In the genomic region with DNA sequence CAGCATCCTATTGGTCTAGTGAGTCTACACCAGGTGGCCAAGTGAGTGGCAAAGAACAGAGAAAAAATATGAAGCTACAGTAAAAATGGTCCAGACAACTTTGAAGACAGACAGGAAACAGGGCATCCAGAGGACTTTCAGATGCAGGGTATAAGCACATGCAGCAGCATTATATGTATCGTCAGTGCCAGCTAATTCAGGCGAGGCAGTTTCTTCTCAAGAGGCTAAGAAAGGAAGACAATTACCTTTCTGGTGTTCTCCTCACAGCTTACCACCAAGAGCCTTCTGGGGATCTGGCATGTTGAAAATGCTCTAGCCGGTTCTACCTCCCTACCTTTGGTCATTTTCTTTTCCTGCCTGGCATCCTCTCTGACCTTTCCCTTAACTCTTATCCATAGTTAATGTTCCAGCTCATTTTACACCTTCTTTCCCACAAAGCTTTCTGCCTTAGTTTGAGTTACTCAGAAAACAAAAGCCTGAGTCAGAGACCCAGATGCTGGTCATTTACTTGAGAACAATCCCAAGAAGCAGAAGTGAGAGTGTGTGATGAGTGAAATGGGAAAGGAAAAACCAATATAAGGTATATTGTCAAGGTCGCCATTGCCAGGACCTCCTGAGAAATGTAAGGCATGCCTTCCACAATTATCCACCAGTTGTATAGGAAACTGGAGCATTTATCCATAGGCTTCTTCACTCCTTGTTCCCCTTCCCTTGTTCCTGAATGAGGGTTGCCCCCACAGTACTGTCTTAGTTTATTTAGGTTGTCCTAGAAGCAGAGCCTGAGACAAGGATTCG, we compare ENCODE assay signal across 12 cellular contexts.
DNase-seq lines count a peak whose midpoint lies in the region; ATAC-seq, FAIRE-seq and TF ChIP-seq lines count a peak whose summit lies in the region.
"Had no signal": no experiment of that assay in that cellular context is flagged by ENCODE, and none has a peak within 500 bp of the region (broad histone marks: within the 10 kb centered on the region; RNA-seq: fewer than 3 reads in every experiment).

No MANE protein-coding gene starts in this region.

- H3K27ac ChIP-seq in OCI-LY3 (ENCODE audit: low read length) (no peak overlapping the region), pancreas (no peak overlapping the region), adrenal gland (no peak overlapping the region)

- no peak for TF ChIP-seq POLR2A in adrenal gland (IDR thresholded peaks at IDR 0.05)

- TF ChIP-seq CTCF in OCI-LY3 (IDR thresholded peaks at IDR 0.05; ENCODE audit: low read depth, low read length) (no peak), pancreas (IDR thresholded peaks at IDR 0.05) (no peak), adrenal gland (IDR thresholded peaks at IDR 0.05) (no peak)

- WGBS in pancreas, 2 donors, result 83 to 87% methylated on average over 5 of the region's 5 CpGs
- WGBS in adrenal gland, 4 donors, result 88 to 92% (median 89%) methylated on average over 5 of the region's 5 CpGs

- no peaks in the 10 kb centered on the region for H3K27me3 ChIP-seq in OCI-LY3 (ENCODE audit: low read depth, low read length)
- no peaks in the 10 kb centered on the region for H3K27me3 ChIP-seq in pancreas
- H3K27me3 ChIP-seq in adrenal gland, result no peaks in the 10 kb centered on the region

- no peaks in the 10 kb centered on the region for H3K79me2 ChIP-seq in OCI-LY3 (ENCODE audit: low read length)

- no peak overlapping the region for H2AFZ ChIP-seq in OCI-LY3 (ENCODE audit: low read depth, low read length)

- H3K4me1 ChIP-seq in OCI-LY3 (ENCODE audit: low read length) (peaks cover 31% of the 10 kb centered on the region), pancreas (no peaks in the 10 kb centered on the region), adrenal gland (replicated peaks in 1 of 2) (peaks cover 0 to 4% of the 10 kb centered on the region in 2 donors)

- ATAC-seq in GM19452 (IDR thresholded peaks at IDR 0.05; ENCODE audit: unreplicated experiment), result peak; percentile 50
- ATAC-seq in HG02973 (IDR thresholded peaks at IDR 0.05; ENCODE audit: unreplicated experiment), result peak; percentile 62
- ATAC-seq in pancreas, result no peak
- no peak for ATAC-seq in activated T-helper 17 cell treated with anti-CD3 and anti-CD28 coated beads, Interleukin-2, amount 50 U/mL, for 72 hours (replicated peaks)

- peaks cover 4% of the 10 kb centered on the region for H3K27me3 Mint-ChIP-seq in activated T-helper 17 cell treated with anti-CD3 and anti-CD28 coated beads, Interleukin-2, amount 50 U/mL, for 72 hours

- H3K9me3 ChIP-seq in OCI-LY3 (ENCODE audit: insufficient read depth, low read length), result no peaks in the 10 kb centered on the region
- H3K9me3 ChIP-seq in pancreas, result no peaks in the 10 kb centered on the region
- H3K9me3 ChIP-seq in adrenal gland (replicated peaks in 1 of 3), result no peaks in the 10 kb centered on the region

- H3K9me3 Mint-ChIP-seq in activated T-helper 17 cell treated with anti-CD3 and anti-CD28 coated beads, Interleukin-2, amount 50 U/mL, for 72 hours, result no peaks in the 10 kb centered on the region

- intact Hi-C loops in pancreas (cut with DNase I) (no loop called here), adrenal gland (cut with DNase I) (no loop called here)

- H3K36me3 ChIP-seq in OCI-LY3 (replicated peaks; ENCODE audit: low read depth, low read length), result no peaks in the 10 kb centered on the region
- no peaks in the 10 kb centered on the region for H3K36me3 ChIP-seq in pancreas
- H3K36me3 ChIP-seq in adrenal gland (replicated peaks in 1 of 2), result no peaks in the 10 kb centered on the region

- no peak overlapping the region for H3K4me3 ChIP-seq in OCI-LY3 (ENCODE audit: low read length)
- no peak overlapping the region for H3K4me3 ChIP-seq in pancreas
- H3K4me3 ChIP-seq in adrenal gland, result no peak overlapping the region

- H3K4me3 Mint-ChIP-seq in activated T-helper 17 cell treated with anti-CD3 and anti-CD28 coated beads, Interleukin-2, amount 50 U/mL, for 72 hours, result no peak overlapping the region

- DNase-seq in GM04504 (ENCODE audit: low read depth) (peak; percentile 15), pancreas (no peak), cerebellar nuclear complex (lab: John Stamatoyannopoulos, UW) (no peak), adrenal gland (no peak)
- DNase-seq: amygdala, NCI-H187, OCI-M1, T-helper 9 cell had no signal

- no peaks in the 10 kb centered on the region for H3K36me3 Mint-ChIP-seq in activated T-helper 17 cell treated with anti-CD3 and anti-CD28 coated beads, Interleukin-2, amount 50 U/mL, for 72 hours (ENCODE audit: low read depth)

- H3K27ac Mint-ChIP-seq in activated T-helper 17 cell treated with anti-CD3 and anti-CD28 coated beads, Interleukin-2, amount 50 U/mL, for 72 hours, result no peak overlapping the region

- H4K20me1 ChIP-seq in OCI-LY3 (ENCODE audit: insufficient read depth, low read length), result peaks cover 4% of the 10 kb centered on the region; the same call in 1 of the 2 replicates

- no peak for FAIRE-seq in pancreas (lab: Jason Lieb, UNC)

- H3K9ac ChIP-seq in OCI-LY3 (ENCODE audit: low read length), result no peak overlapping the region

- peak overlapping the region; percentile 45 for H3K4me2 ChIP-seq in OCI-LY3 (ENCODE audit: low read length)

- no peaks in the 10 kb centered on the region for H3K4me1 Mint-ChIP-seq in activated T-helper 17 cell treated with anti-CD3 and anti-CD28 coated beads, Interleukin-2, amount 50 U/mL, for 72 hours

Comparison
In these comparisons a context has a peak if more than half of its experiments do, and no peak if none do; other contexts are left out.
1. ATAC-seq: peak in GM19452 (single experiment) and HG02973 (single experiment); none in pancreas (0 of 4) and activated T-helper 17 cell treated with anti-CD3 and anti-CD28 coated beads, Interleukin-2, amount 50 U/mL, for 72 hours (single experiment).